Comparison of ENCODE assay signal across 2 cellular contexts in genomic region chr14:68961781-68962584, GRCh38.
TF ChIP-seq lines count a peak whose summit lies in the region.

No MANE protein-coding gene starts in this region.

TF ChIP-seq in GM23338, 12 proteins besides CTCF, POLR2A, EP300 and RAD21:
- TF ChIP-seq POLR2AphosphoS5 (IDR thresholded peaks at IDR 0.05; ENCODE audit: low read depth), result no peak
- no peak for TF ChIP-seq EZH2phosphoT487 (IDR thresholded peaks at IDR 0.05; ENCODE audit: unreplicated experiment)
- TF ChIP-seq ETS1 (IDR thresholded peaks at IDR 0.05), result no peak
- TF ChIP-seq ZNF114 (CRISPR knock-in tag; IDR thresholded peaks at IDR 0.05), result no peak

TF ChIP-seq in H1, 55 proteins besides CTCF, POLR2A, EP300 and RAD21:
- TF ChIP-seq JUND (IDR thresholded peaks at IDR 0.05; ENCODE audit: low read length), result peak; percentile 56; the same call in 1 of the 2 replicates
- no peak for TF ChIP-seq RBBP5 (IDR thresholded peaks at IDR 0.05; ENCODE audit: borderline replicate concordance, low read depth, low read length)
